8 cellular contexts compared by ENCODE assay signal in the genomic region with DNA sequence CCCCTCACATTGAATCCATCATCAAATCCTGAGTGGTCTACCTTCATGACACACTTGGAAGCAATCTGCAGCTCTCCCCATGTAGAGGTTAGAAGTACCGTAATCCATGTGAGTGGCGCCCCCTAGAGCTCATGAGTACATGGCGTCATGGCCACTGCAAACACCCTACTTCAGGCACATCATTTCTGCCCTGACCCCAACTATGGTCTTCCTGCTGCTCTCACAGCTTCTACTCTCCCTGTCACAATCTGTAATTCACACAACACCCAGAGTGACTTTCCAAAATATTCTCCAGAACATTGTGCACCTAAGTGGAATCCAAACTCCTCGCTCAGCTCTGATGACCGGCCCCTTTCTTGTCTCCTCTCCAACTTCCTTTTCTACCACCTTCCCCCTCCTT.
DNase-seq lines count a peak whose midpoint lies in the region; ATAC-seq, FAIRE-seq and TF ChIP-seq lines count a peak whose summit lies in the region.

No MANE protein-coding gene starts in this region.

- no peaks in the 10 kb centered on the region for H3K27me3 ChIP-seq in endothelial cell of umbilical vein (ENCODE audit: control insufficient read depth in 2 of 2, insufficient read depth in 2 of 2, low read length in 2 of 2)

- H3K4me1 Mint-ChIP-seq in activated CD8-positive, alpha-beta T cell treated with anti-CD3 and anti-CD28 coated beads, Interleukin-2, amount 10 ng/mL, durations not matched to agents 7 days and 5 days (ENCODE audit: low read depth): peaks cover 46% of the 10 kb centered on the region
- peaks cover 69 to 73% of the 10 kb centered on the region in 2 donors for H3K4me1 Mint-ChIP-seq in natural killer cell

- no peak overlapping the region for H3K9ac ChIP-seq in endothelial cell of umbilical vein (replicated peaks; ENCODE audit: extremely low read depth, insufficient read depth, low read length)

- intact Hi-C loops in endothelial cell of umbilical vein (cut with micrococcal nuclease): loop anchor here (1.0 to 5.0 kb wide), 4 partner anchors 55 to 371 kb away; partner anchors contain the start of gene GTF3C3
- intact Hi-C loops in natural killer cell (cut with micrococcal nuclease): loop anchor here (1.0 to 5.0 kb wide), 3 partner anchors 20 to 55 kb away; no protein-coding TSS in a partner anchor

- no peaks in the 10 kb centered on the region for H3K9me1 ChIP-seq in endothelial cell of umbilical vein (replicated peaks; ENCODE audit: control insufficient read depth, extremely low read depth, insufficient read depth, low read length)

- peak; percentile 74 to 84 for TF ChIP-seq CTCF in endothelial cell of umbilical vein (IDR thresholded peaks at IDR 0.05; ENCODE audit: extremely low read depth in 1 of 2, insufficient read depth in 1 of 2, low read depth in 1 of 2, low read length in 2 of 2)
- TF ChIP-seq CTCF in natural killer cell (IDR thresholded peaks at IDR 0.05): peak; percentile 70

- ATAC-seq in HG02852 (IDR thresholded peaks at IDR 0.05; ENCODE audit: unreplicated experiment) (peak; percentile 78), natural killer cell (peak; percentile 85 to 93 (median 89))
- ATAC-seq in activated CD8-positive, alpha-beta T cell treated with anti-CD3 and anti-CD28 coated beads, Interleukin-2, amount 10 ng/mL, durations not matched to agents 7 days and 5 days: peak; percentile 83

- TF ChIP-seq POLR2A in endothelial cell of umbilical vein (IDR thresholded peaks at IDR 0.05; ENCODE audit: low read depth, low read length): no peak

- no peaks in the 10 kb centered on the region for H3K9me3 Mint-ChIP-seq in activated CD8-positive, alpha-beta T cell treated with anti-CD3 and anti-CD28 coated beads, Interleukin-2, amount 10 ng/mL, durations not matched to agents 7 days and 5 days (ENCODE audit: insufficient read depth)
- no peaks in the 10 kb centered on the region for H3K9me3 Mint-ChIP-seq in natural killer cell

- H2AFZ ChIP-seq in endothelial cell of umbilical vein (ENCODE audit: low read depth, low read length): no peak overlapping the region

- H3K4me1 ChIP-seq in endothelial cell of umbilical vein (ENCODE audit: control insufficient read depth, extremely low read depth, insufficient read depth, low read length): peaks cover 3% of the 10 kb centered on the region

- H3K4me2 ChIP-seq in endothelial cell of umbilical vein (ENCODE audit: insufficient read depth, low read length): no peak overlapping the region

- H3K27ac Mint-ChIP-seq in activated CD8-positive, alpha-beta T cell treated with anti-CD3 and anti-CD28 coated beads, Interleukin-2, amount 10 ng/mL, durations not matched to agents 7 days and 5 days: peak overlapping the region; percentile 58
- H3K27ac Mint-ChIP-seq in natural killer cell: peak overlapping the region; percentile 72 to 75

- FAIRE-seq in endothelial cell of umbilical vein (lab: Jason Lieb, UNC): peak; percentile 90

- no peak overlapping the region for H3K27ac ChIP-seq in endothelial cell of umbilical vein (ENCODE audit: insufficient read depth, low read depth, low read length)

- no peak overlapping the region for H3K4me3 ChIP-seq in endothelial cell of umbilical vein (replicated peaks in 1 of 3; ENCODE audit: insufficient read depth in 1 of 3, low read depth in 1 of 3, low read length in 3 of 3)

- H3K9me3 ChIP-seq in endothelial cell of umbilical vein (replicated peaks; ENCODE audit: control insufficient read depth, insufficient read depth, low read length): no peaks in the 10 kb centered on the region

- no peaks in the 10 kb centered on the region for H3K36me3 ChIP-seq in endothelial cell of umbilical vein (ENCODE audit: control insufficient read depth in 2 of 2, extremely low read depth in 1 of 2, insufficient read depth in 2 of 2, low read length in 2 of 2)

- peaks cover 36% of the 10 kb centered on the region for H3K36me3 Mint-ChIP-seq in activated CD8-positive, alpha-beta T cell treated with anti-CD3 and anti-CD28 coated beads, Interleukin-2, amount 10 ng/mL, durations not matched to agents 7 days and 5 days (ENCODE audit: low read depth)
- no peaks in the 10 kb centered on the region for H3K36me3 Mint-ChIP-seq in natural killer cell

- H3K79me2 ChIP-seq in endothelial cell of umbilical vein (ENCODE audit: control insufficient read depth, insufficient read depth, low read length): no peaks in the 10 kb centered on the region

- POLR2A ChIA-PET in activated CD8-positive, alpha-beta T cell treated with anti-CD3 and anti-CD28 coated beads, Interleukin-2, amount 10 ng/mL, durations not matched to agents 7 days and 5 days (lab: Charles Lee): interaction anchor here (1.0 to 1.2 kb wide), 2 partner anchors 55 to 139 kb away, joined by 3 to 5 read pairs; no protein-coding TSS in a partner anchor
- POLR2A ChIA-PET in endothelial cell of umbilical vein (lab: Charles Lee): no interaction called here

- peak; percentile 80 for DNase-seq in SIG-M5 treated with dmso at 0.1 percent for 504 hours (lab: John Stamatoyannopoulos, UW; ENCODE audit: unreplicated experiment)
- no peak for DNase-seq in SIG-M5 (lab: John Stamatoyannopoulos, UW)
- peak; percentile 34 to 78 for DNase-seq in NCI-H526 (lab: John Stamatoyannopoulos, UW)
- DNase-seq in activated CD8-positive, alpha-beta T cell treated with anti-CD3 and anti-CD28 coated beads, Interleukin-2, amount 10 ng/mL, durations not matched to agents 7 days and 5 days: peak; percentile 81
- DNase-seq in endothelial cell of umbilical vein (ENCODE audit: low read depth, low spot score): peak; percentile 73
- peak; percentile 63 for DNase-seq in natural killer cell
- DNase-seq in stimulated activated naive CD4-positive, alpha-beta T cell (lab: John Stamatoyannopoulos, UW): peak; percentile 16 to 58 (median 44)

- H3K4me3 Mint-ChIP-seq in activated CD8-positive, alpha-beta T cell treated with anti-CD3 and anti-CD28 coated beads, Interleukin-2, amount 10 ng/mL, durations not matched to agents 7 days and 5 days: no peak overlapping the region
- no peak overlapping the region for H3K4me3 Mint-ChIP-seq in natural killer cell

- dilution Hi-C loops in endothelial cell of umbilical vein (cut with MboI; ENCODE audit: extremely low pct_ligation_motif_present, low sequenced_read_pairs): no loop called here

- CTCF ChIA-PET in activated CD8-positive, alpha-beta T cell treated with anti-CD3 and anti-CD28 coated beads, Interleukin-2, amount 10 ng/mL, durations not matched to agents 7 days and 5 days (lab: Charles Lee): interaction anchor here (0.7 to 7.8 kb wide), 38 partner anchors 9 to 366 kb away, joined by 3 to 145 read pairs (median 5); partner anchors contain the start of gene ANKRD44
- CTCF ChIA-PET in endothelial cell of umbilical vein (lab: Charles Lee): interaction anchor here (0.6 to 6.5 kb wide), 41 partner anchors 10 to 610 kb away, joined by 3 to 267 read pairs (median 7); partner anchors contain the start of genes ANKRD44 and GTF3C3

- BruUV-seq in endothelial cell of umbilical vein (replicated peaks; lab: Mats Ljungman, UMichigan): no TSS peak

- H4K20me1 ChIP-seq in endothelial cell of umbilical vein (replicated peaks; ENCODE audit: control insufficient read depth, extremely low read depth, insufficient read depth, low read length): no peaks in the 10 kb centered on the region

- no peaks in the 10 kb centered on the region for H3K27me3 Mint-ChIP-seq in activated CD8-positive, alpha-beta T cell treated with anti-CD3 and anti-CD28 coated beads, Interleukin-2, amount 10 ng/mL, durations not matched to agents 7 days and 5 days (ENCODE audit: low read depth)
- H3K27me3 Mint-ChIP-seq in natural killer cell (ENCODE audit: low read depth in 2 of 2): no peaks in the 10 kb centered on the region

TF ChIP-seq in endothelial cell of umbilical vein, 7 proteins besides CTCF, POLR2A, EP300 and RAD21:
- TF ChIP-seq MYC (IDR thresholded peaks at IDR 0.05; ENCODE audit: low read depth, low read length) (no peak), GATA2 (IDR thresholded peaks at IDR 0.05; ENCODE audit: insufficient read depth, insufficient read length, low read depth, low read length) (no peak), EZH2 (IDR thresholded peaks at IDR 0.05; ENCODE audit: borderline replicate concordance, low read depth, low read length, severe bottlenecking) (no peak), JUN (IDR thresholded peaks at IDR 0.05; ENCODE audit: borderline replicate concordance, insufficient read depth, insufficient read length, low read depth) (no peak)
